ENCODE assay signal across 14 cellular contexts in genomic region chr6:106474476-106474875, GRCh38.
DNase-seq lines count a peak whose midpoint lies in the region; ATAC-seq and TF ChIP-seq lines count a peak whose summit lies in the region.
"Had no signal": no experiment of that assay in that cellular context is flagged by ENCODE, and none has a peak within 500 bp of the region (broad histone marks: within the 10 kb centered on the region; RNA-seq: fewer than 3 reads in every experiment).

No MANE protein-coding gene starts in this region.

- no peaks in the 10 kb centered on the region for H3K36me3 ChIP-seq in GM23248 (ENCODE audit: low read depth)
- H3K36me3 ChIP-seq in OCI-LY3 (replicated peaks; ENCODE audit: low read depth, low read length), result no peaks in the 10 kb centered on the region
- H3K36me3 ChIP-seq in brain microvascular endothelial cell (replicated peaks), result no peaks in the 10 kb centered on the region
- no peaks in the 10 kb centered on the region for H3K36me3 ChIP-seq in MG63
- H3K36me3 ChIP-seq: BE2C had no signal

- H3K27ac ChIP-seq in GM23248 (no peak overlapping the region; the same call in 1 of the 2 replicates), OCI-LY3 (ENCODE audit: low read length) (no peak overlapping the region), brain microvascular endothelial cell (no peak overlapping the region)
- H3K27ac ChIP-seq: C4-2B, HL-60 had no signal

- H2AFZ ChIP-seq in GM23248, result no peak overlapping the region
- peak overlapping the region; percentile 77; the same call in 1 of the 2 replicates for H2AFZ ChIP-seq in OCI-LY3 (ENCODE audit: low read depth, low read length)

- H3K9ac ChIP-seq in GM23248 (no peak overlapping the region), OCI-LY3 (ENCODE audit: low read length) (no peak overlapping the region)

- 85 to 91% methylated on average over 5 of the region's 5 CpGs for WGBS in GM23248 (ENCODE audit: low coverage in 1 of 2, low lambda C conversion rate in 2 of 2, missing lambda C conversion rate in 2 of 2), 2 experiments

- H3K27me3 ChIP-seq in GM23248 (replicated peaks; ENCODE audit: insufficient read depth), result no peaks in the 10 kb centered on the region
- no peaks in the 10 kb centered on the region for H3K27me3 ChIP-seq in OCI-LY3 (ENCODE audit: low read depth, low read length)
- H3K27me3 ChIP-seq in brain microvascular endothelial cell (replicated peaks), result no peaks in the 10 kb centered on the region
- H3K27me3 ChIP-seq in MG63, result no peaks in the 10 kb centered on the region

- H3F3A ChIP-seq in GM23248 (ENCODE audit: insufficient read depth), result no peaks in the 10 kb centered on the region

- H3K4me1 ChIP-seq in GM23248 (ENCODE audit: insufficient read depth) (peaks cover 35% of the 10 kb centered on the region), OCI-LY3 (ENCODE audit: low read length) (peaks cover 7% of the 10 kb centered on the region)
- H3K4me1 ChIP-seq: BE2C had no signal

- H3K27me3 Mint-ChIP-seq in activated naive CD8-positive, alpha-beta T cell treated with anti-CD3 and anti-CD28 coated beads for 36 hours, result no peaks in the 10 kb centered on the region
- H3K27me3 Mint-ChIP-seq: CD4-positive, alpha-beta memory T cell had no signal

- peak overlapping the region; percentile 27 for H3K4me2 ChIP-seq in GM23248 (ENCODE audit: unreplicated experiment)
- H3K4me2 ChIP-seq in OCI-LY3 (ENCODE audit: low read length), result no peak overlapping the region

- no peaks in the 10 kb centered on the region for H3K9me3 ChIP-seq in GM23248 (ENCODE audit: low read depth)
- H3K9me3 ChIP-seq in OCI-LY3 (ENCODE audit: insufficient read depth, low read length), result no peaks in the 10 kb centered on the region
- no peaks in the 10 kb centered on the region for H3K9me3 ChIP-seq in MG63
- H3K9me3 ChIP-seq: BE2C had no signal

- no peak overlapping the region for H3K27ac Mint-ChIP-seq in activated naive CD8-positive, alpha-beta T cell treated with anti-CD3 and anti-CD28 coated beads for 36 hours
- H3K27ac Mint-ChIP-seq: CD4-positive, alpha-beta memory T cell had no signal

- H3K4me3 Mint-ChIP-seq in activated naive CD8-positive, alpha-beta T cell treated with anti-CD3 and anti-CD28 coated beads for 36 hours, result no peak overlapping the region
- H3K4me3 Mint-ChIP-seq: CD4-positive, alpha-beta memory T cell had no signal

- H3K9me3 Mint-ChIP-seq in activated naive CD8-positive, alpha-beta T cell treated with anti-CD3 and anti-CD28 coated beads for 36 hours, result no peaks in the 10 kb centered on the region
- H3K9me3 Mint-ChIP-seq: CD4-positive, alpha-beta memory T cell had no signal

- H3K4me3 ChIP-seq in GM23248 (no peak overlapping the region), OCI-LY3 (ENCODE audit: low read length) (no peak overlapping the region), fibroblast of mammary gland (ENCODE audit: control insufficient read depth, low read depth, low read length) (no peak overlapping the region), brain microvascular endothelial cell (ENCODE audit: low read depth, low read length) (no peak overlapping the region), MG63 (no peak overlapping the region)

- DNase-seq in GM23248, result peak; percentile 21
- DNase-seq in amniotic epithelial cell (ENCODE audit: low read depth), result peak; percentile 40
- DNase-seq in fibroblast of mammary gland (ENCODE audit: low read depth), result peak; percentile 62
- DNase-seq in activated naive CD8-positive, alpha-beta T cell treated with anti-CD3 and anti-CD28 coated beads for 36 hours, result no peak
- DNase-seq in brain microvascular endothelial cell, result no peak
- DNase-seq in MG63, result no peak
- DNase-seq: BE2C; CD4-positive, alpha-beta memory T cell; DMS79 had no signal

- TF ChIP-seq CTCF in OCI-LY3 (IDR thresholded peaks at IDR 0.05; ENCODE audit: low read depth, low read length), result no peak
- no peak for TF ChIP-seq CTCF in fibroblast of mammary gland (conservative IDR thresholded peaks at IDR 0.05; ENCODE audit: control insufficient read depth, insufficient read depth, low read depth, low read length)
- no peak for TF ChIP-seq CTCF in brain microvascular endothelial cell (IDR thresholded peaks at IDR 0.05; ENCODE audit: low read depth, low read length, missing control alignments)

- H3K79me2 ChIP-seq in GM23248 (ENCODE audit: insufficient read depth), result no peaks in the 10 kb centered on the region
- H3K79me2 ChIP-seq in OCI-LY3 (ENCODE audit: low read length), result no peaks in the 10 kb centered on the region

- no peaks in the 10 kb centered on the region for H3K36me3 Mint-ChIP-seq in activated naive CD8-positive, alpha-beta T cell treated with anti-CD3 and anti-CD28 coated beads for 36 hours
- H3K36me3 Mint-ChIP-seq: CD4-positive, alpha-beta memory T cell had no signal

- H4K20me1 ChIP-seq in GM23248 (ENCODE audit: insufficient read depth) (no peaks in the 10 kb centered on the region), OCI-LY3 (ENCODE audit: insufficient read depth, low read length) (no peaks in the 10 kb centered on the region)

- no peak for ATAC-seq in GM21515 (IDR thresholded peaks at IDR 0.05; ENCODE audit: unreplicated experiment)
- ATAC-seq: HCT116 had no signal

- in situ Hi-C loops in GM23248 (cut with MboI), result no loop called here
- in situ Hi-C loops in brain microvascular endothelial cell (cut with HindIII; ENCODE audit: low pct_ligation_motif_present, low sequenced_read_pairs), result no loop called here

- peaks cover 8% of the 10 kb centered on the region for H3K4me1 Mint-ChIP-seq in activated naive CD8-positive, alpha-beta T cell treated with anti-CD3 and anti-CD28 coated beads for 36 hours

- H3K9me2 ChIP-seq in GM23248 (ENCODE audit: insufficient read depth), result no peaks in the 10 kb centered on the region

Comparison
In these comparisons a context has a peak if more than half of its experiments do, and no peak if none do; other contexts are left out.
1. DNase-seq: peak in GM23248 (single experiment), amniotic epithelial cell (single experiment) and fibroblast of mammary gland (single experiment); none in activated naive CD8-positive, alpha-beta T cell treated with anti-CD3 and anti-CD28 coated beads for 36 hours (single experiment), brain microvascular endothelial cell (single experiment) and MG63 (single experiment).